In genomic region chr18:63070750-63071502, GRCh38 we compare ENCODE assay signal across 27 cellular contexts.
"Had no signal": no experiment of that assay in that cellular context is flagged by ENCODE, and none has a peak within 500 bp of the region (broad histone marks: within the 10 kb centered on the region; RNA-seq: fewer than 3 reads in every experiment).

No MANE protein-coding gene starts in this region.

- ATAC-seq: activated CD8-positive, alpha-beta memory T cell treated with anti-CD3 and anti-CD28 coated beads, Interleukin-2, amount 10 ng/mL, durations not matched to agents 7 days and 5 days; activated CD8-positive, alpha-beta T cell treated with anti-CD3 and anti-CD28 coated beads for 36 hours; activated naive CD4-positive, alpha-beta T cell treated with anti-CD3 and anti-CD28 coated beads, Interleukin-2, amount 50 U/mL, for 72 hours; effector memory CD8-positive, alpha-beta T cell; gastroesophageal sphincter; upper lobe of right lung had no signal

- H3K4me3 Mint-ChIP-seq: activated CD4-positive, alpha-beta T cell treated with anti-CD3 and anti-CD28 coated beads, Interleukin-2, amount 10 ng/mL, durations not matched to agents 7 days and 5 days; activated CD8-positive, alpha-beta memory T cell treated with anti-CD3 and anti-CD28 coated beads, Interleukin-2, amount 10 ng/mL, durations not matched to agents 7 days and 5 days; activated CD8-positive, alpha-beta T cell treated with anti-CD3 and anti-CD28 coated beads for 36 hours; activated T-helper 1 cell treated with anti-CD3 and anti-CD28 coated beads, Interleukin-12 subunit alpha, Interleukin-12 subunit beta, Interleukin-2, Interleukin-4 antibody, amounts not matched to agents 30 ng/mL and 10 ng/mL and 1 ng/mL, durations not matched to agents 14 hours and 24 hours and 36 hours; effector memory CD8-positive, alpha-beta T cell; memory B cell; naive B cell; neural crest cell; stimulated activated naive CD8-positive, alpha-beta T cell treated with anti-CD3 and anti-CD28 coated beads, Interleukin-15, Interleukin-2, amounts not matched to agents 100 ng/mL and 50 ng/mL, for 24 hours; T-helper 2 cell treated with Interferon-gamma antibody and Interleukin-4, amounts not matched to agents 5 μg/mL and 100 μg/mL, for 36 hours had no signal

- H3K27me3 Mint-ChIP-seq: effector memory CD8-positive, alpha-beta T cell; naive B cell; progenitor cell of endocrine pancreas; stimulated activated naive CD8-positive, alpha-beta T cell treated with anti-CD3 and anti-CD28 coated beads, Interleukin-15, Interleukin-2, amounts not matched to agents 100 ng/mL and 50 ng/mL, for 24 hours had no signal

- H3K4me3 ChIP-seq: esophagus squamous epithelium, gastroesophageal sphincter, sigmoid colon, spleen, thyroid gland, upper lobe of right lung had no signal

- H3K9me3 Mint-ChIP-seq: activated CD4-positive, alpha-beta T cell treated with anti-CD3 and anti-CD28 coated beads, Interleukin-2, amount 10 ng/mL, durations not matched to agents 7 days and 5 days; activated CD8-positive, alpha-beta T cell treated with anti-CD3 and anti-CD28 coated beads for 36 hours; activated naive CD4-positive, alpha-beta T cell treated with anti-CD3 and anti-CD28 coated beads, Interleukin-2, amount 50 U/mL, for 72 hours; activated T-helper 1 cell treated with anti-CD3 and anti-CD28 coated beads, Interleukin-12 subunit alpha, Interleukin-12 subunit beta, Interleukin-2, Interleukin-4 antibody, amounts not matched to agents 30 ng/mL and 10 ng/mL and 1 ng/mL, durations not matched to agents 14 hours and 24 hours and 36 hours; effector memory CD8-positive, alpha-beta T cell; neural crest cell; stimulated activated naive CD8-positive, alpha-beta T cell treated with anti-CD3 and anti-CD28 coated beads, Interleukin-15, Interleukin-2, amounts not matched to agents 100 ng/mL and 50 ng/mL, for 24 hours; T-helper 2 cell treated with Interferon-gamma antibody and Interleukin-4, amounts not matched to agents 5 μg/mL and 100 μg/mL, for 36 hours had no signal

- H3K36me3 ChIP-seq: brain microvascular endothelial cell, esophagus squamous epithelium, gastroesophageal sphincter, sigmoid colon, spleen, thyroid gland, upper lobe of right lung, WERI-Rb-1 had no signal

- DNase-seq: activated CD4-positive, alpha-beta T cell treated with anti-CD3 and anti-CD28 coated beads, Interleukin-2, amount 10 ng/mL, durations not matched to agents 7 days and 5 days; activated CD4-positive, CD25-positive, alpha-beta regulatory T cell treated with anti-CD3 and anti-CD28 coated beads, Interleukin-2, amount 50 U/mL, for 72 hours; activated CD8-positive, alpha-beta memory T cell treated with anti-CD3 and anti-CD28 coated beads, Interleukin-2, amount 10 ng/mL, durations not matched to agents 7 days and 5 days; activated CD8-positive, alpha-beta T cell treated with anti-CD3 and anti-CD28 coated beads for 36 hours; aorta; brain microvascular endothelial cell; central memory CD4-positive, alpha-beta T cell; effector memory CD8-positive, alpha-beta T cell; esophagus squamous epithelium; naive B cell; occipital lobe; retina; sigmoid colon; spleen; stimulated activated CD4-positive, alpha-beta T cell treated with anti-CD3 and anti-CD28 coated beads, Interleukin-4, amount 100 ng/mL, for 24 hours; substantia nigra; thyroid gland; upper lobe of right lung; WERI-Rb-1 had no signal

- H3K27me3 ChIP-seq: brain microvascular endothelial cell, esophagus squamous epithelium, gastroesophageal sphincter, sigmoid colon, spleen, thyroid gland, upper lobe of right lung had no signal

- H3K9me3 ChIP-seq: esophagus squamous epithelium, gastroesophageal sphincter, sigmoid colon, spleen, thyroid gland, upper lobe of right lung had no signal

- H3K36me3 Mint-ChIP-seq: activated CD8-positive, alpha-beta memory T cell treated with anti-CD3 and anti-CD28 coated beads, Interleukin-2, amount 10 ng/mL, durations not matched to agents 7 days and 5 days; activated naive CD4-positive, alpha-beta T cell treated with anti-CD3 and anti-CD28 coated beads, Interleukin-2, amount 50 U/mL, for 72 hours; memory B cell; naive B cell had no signal

- H3K27ac Mint-ChIP-seq: activated CD4-positive, alpha-beta T cell treated with anti-CD3 and anti-CD28 coated beads, Interleukin-2, amount 10 ng/mL, durations not matched to agents 7 days and 5 days; activated CD8-positive, alpha-beta memory T cell treated with anti-CD3 and anti-CD28 coated beads, Interleukin-2, amount 10 ng/mL, durations not matched to agents 7 days and 5 days; activated CD8-positive, alpha-beta T cell treated with anti-CD3 and anti-CD28 coated beads for 36 hours; activated naive CD4-positive, alpha-beta T cell treated with anti-CD3 and anti-CD28 coated beads, Interleukin-2, amount 50 U/mL, for 72 hours; memory B cell; stimulated activated naive CD8-positive, alpha-beta T cell treated with anti-CD3 and anti-CD28 coated beads, Interleukin-15, Interleukin-2, amounts not matched to agents 100 ng/mL and 50 ng/mL, for 24 hours; T-helper 2 cell treated with Interferon-gamma antibody and Interleukin-4, amounts not matched to agents 5 μg/mL and 100 μg/mL, for 36 hours had no signal

- H3K27ac ChIP-seq: brain microvascular endothelial cell, esophagus squamous epithelium, gastroesophageal sphincter, sigmoid colon, spleen, thyroid gland, upper lobe of right lung, WERI-Rb-1 had no signal
